8 cellular contexts compared by ENCODE assay signal in genomic region chr22:24271406-24271760, GRCh38. TPM values are rescaled to one million over a fixed set of nuclear protein-coding genes. Genes with fewer than 3 reads are reported as not detected.
DNase-seq lines count a peak whose midpoint lies in the region; ATAC-seq and TF ChIP-seq lines count a peak whose summit lies in the region.

No MANE protein-coding gene starts in this region.

- TF ChIP-seq POLR2A in uterus (IDR thresholded peaks at IDR 0.05) = no peak

- H3K27me3 ChIP-seq in brain microvascular endothelial cell (replicated peaks) = no peaks in the 10 kb centered on the region
- H3K27me3 ChIP-seq in uterus = no peaks in the 10 kb centered on the region

- no peaks in the 10 kb centered on the region for H3K36me3 ChIP-seq in brain microvascular endothelial cell (replicated peaks)
- no peaks in the 10 kb centered on the region for H3K36me3 ChIP-seq in uterus

- DNase-seq in Right ventricle myocardium superior (peak; percentile 50), Right ventricle myocardium inferior (ENCODE audit: missing footprints) (no peak), brain microvascular endothelial cell (no peak), medulla oblongata (ENCODE audit: extremely low spot score) (peak; percentile 29), uterus (peak in 1 of 2 donors; percentile 40), H4 (ENCODE audit: low spot score) (no peak), NCI-H510A (lab: John Stamatoyannopoulos, UW) (no peak)

- TF ChIP-seq CTCF in brain microvascular endothelial cell (IDR thresholded peaks at IDR 0.05; ENCODE audit: low read depth, low read length, missing control alignments) (no peak), uterus (IDR thresholded peaks at IDR 0.05) (no peak)

- in situ Hi-C loops in brain microvascular endothelial cell (cut with HindIII; ENCODE audit: low pct_ligation_motif_present, low sequenced_read_pairs) = no loop called here

- H3K4me3 ChIP-seq in brain microvascular endothelial cell (ENCODE audit: low read depth, low read length) (peak overlapping the region; percentile 98), uterus (peak overlapping the region; percentile 60 to 94)

- H3K4me1 ChIP-seq in uterus = peaks cover 0 to 18% of the 10 kb centered on the region in 2 donors

- no peak for ATAC-seq in Right ventricle myocardium superior (ENCODE audit: poor library complexity)
- no peak for ATAC-seq in Right ventricle myocardium inferior
- ATAC-seq in HG03565 (IDR thresholded peaks at IDR 0.05; ENCODE audit: unreplicated experiment) = no peak

- intact Hi-C loops in Right ventricle myocardium superior (cut with DNase I) (no loop called here), Right ventricle myocardium inferior (cut with DNase I) (loop anchor here (5.0 kb wide), 1 partner anchor 226 kb away; the partner anchor contains the start of gene UPB1), uterus (cut with DNase I; ENCODE audit: low total_unique reads) (no loop called here)

- peak overlapping the region; percentile 68 for H3K27ac ChIP-seq in brain microvascular endothelial cell
- H3K27ac ChIP-seq in uterus = peak overlapping the region; percentile 89 to 95

- H3K9me3 ChIP-seq in uterus = no peaks in the 10 kb centered on the region

RNA-seq across cellular contexts. Expression of gene SPECC1L, which starts 0.8 kb away (rescaled TPM):
- total RNA-seq in Right ventricle myocardium superior (41.1 TPM), Right ventricle myocardium inferior (45.7 TPM), uterus (100 to 1,000 TPM in 1 of 4 donors, 10 to 100 TPM in 3; 18.2 to 114 (median 55.3) TPM)
- total RNA-seq in H4 (2014; rRNA removed; shearing (Covaris generic)) = 10.8 and 27.0 TPM in 2 replicates

RNA-seq across cellular contexts. Expression of gene GGT5, which starts 26.5 kb away (rescaled TPM):
- total RNA-seq in Right ventricle myocardium superior (21.0 TPM), Right ventricle myocardium inferior (27.6 TPM), uterus (10 to 100 TPM in 3 of 4 donors, 1 to 10 TPM in 1; 4.1 to 95.9 (median 54.9) TPM)
- total RNA-seq in H4 (2014; rRNA removed; shearing (Covaris generic)) = not detected in 2 replicates

Comparison
In these comparisons a context has a peak if more than half of its experiments do, and no peak if none do; other contexts are left out.
1. DNase-seq: peak in Right ventricle myocardium superior (single experiment) and medulla oblongata (single experiment); none in Right ventricle myocardium inferior (single experiment), brain microvascular endothelial cell (single experiment), H4 (single experiment) and NCI-H510A (single experiment).